In the genomic region with DNA sequence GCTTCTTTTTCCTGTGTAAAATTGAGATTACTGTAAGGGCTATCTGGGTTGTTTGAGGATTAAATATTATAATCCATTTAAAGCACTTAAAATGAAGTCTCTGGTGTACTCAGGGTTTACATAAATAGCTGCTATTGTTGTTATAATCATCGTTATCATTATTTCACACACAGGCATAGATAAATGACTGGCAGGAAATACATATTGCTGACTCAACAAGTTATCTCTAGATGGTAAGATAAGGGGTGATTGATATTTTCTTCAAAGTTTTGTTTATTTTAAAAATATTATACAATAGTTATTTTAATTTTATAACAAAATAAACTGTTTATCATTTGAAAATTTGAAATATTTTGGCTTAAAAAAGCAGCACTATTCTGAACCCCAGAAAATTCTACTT, we compare ENCODE assay signal across 1 cellular context.
TF ChIP-seq lines count a peak whose summit lies in the region.

No MANE protein-coding gene starts in this region.

TF ChIP-seq in endothelial cell of umbilical vein, 7 proteins besides CTCF, POLR2A, EP300 and RAD21:
- TF ChIP-seq POLR2AphosphoS5 (IDR thresholded peaks at IDR 0.05; ENCODE audit: insufficient read depth, low read depth, low read length) (no peak), GATA2 (IDR thresholded peaks at IDR 0.05; ENCODE audit: insufficient read depth, insufficient read length, low read depth, low read length) (no peak), JUN (IDR thresholded peaks at IDR 0.05; ENCODE audit: borderline replicate concordance, insufficient read depth, insufficient read length, low read depth) (no peak), FOS (IDR thresholded peaks at IDR 0.05; ENCODE audit: borderline replicate concordance, insufficient read depth, low read length) (no peak), MYC (IDR thresholded peaks at IDR 0.05; ENCODE audit: low read depth, low read length) (no peak)
- TF ChIP-seq, protein P1, sequence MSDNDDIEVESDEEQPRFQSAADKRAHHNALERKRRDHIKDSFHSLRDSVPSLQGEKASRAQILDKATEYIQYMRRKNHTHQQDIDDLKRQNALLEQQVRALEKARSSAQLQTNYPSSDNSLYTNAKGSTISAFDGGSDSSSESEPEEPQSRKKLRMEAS (IDR thresholded peaks at IDR 0.05; ENCODE audit: insufficient read depth, insufficient read length) = no peak
TF ChIP-seq in endothelial cell of umbilical vein: peak in this region for 0.
